In the genomic region with DNA sequence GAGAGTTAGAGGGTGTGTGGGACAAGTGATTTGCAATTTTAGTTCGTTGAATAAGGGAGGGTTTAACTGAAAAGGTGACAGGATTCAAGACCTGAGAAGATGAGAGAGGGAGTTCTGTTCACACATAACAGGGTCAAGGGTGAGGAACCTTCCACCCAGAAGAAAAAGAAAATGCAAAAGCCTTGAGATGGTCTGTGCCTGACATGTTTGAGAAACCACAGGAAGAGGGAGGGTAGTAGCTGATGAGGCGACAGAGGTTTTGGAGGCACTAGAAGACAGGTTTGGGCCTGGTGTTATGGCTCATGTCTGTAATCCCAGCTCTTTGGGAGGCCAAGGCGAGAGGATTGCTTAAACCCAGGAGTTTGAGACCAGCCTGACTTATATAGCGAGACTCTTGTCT, we compare ENCODE assay signal across 8 cellular contexts. TPM values are rescaled to one million over a fixed set of nuclear protein-coding genes. Genes with fewer than 3 reads are reported as not detected.
DNase-seq lines count a peak whose midpoint lies in the region; ATAC-seq, FAIRE-seq and TF ChIP-seq lines count a peak whose summit lies in the region.

No MANE protein-coding gene starts in this region.

- WGBS in psoas muscle, 3 donors, result 89 to 95% (median 91%) methylated on average over 4 of the region's 4 CpGs

- no peak for ATAC-seq in psoas muscle

- peaks cover 0 to 15% (median 13%) of the 10 kb centered on the region in 4 donors for H3K4me1 ChIP-seq in Peyer's patch
- H3K4me1 ChIP-seq in effector memory CD4-positive, alpha-beta T cell (ENCODE audit: control insufficient read depth, insufficient read depth, low read length, poor library complexity, severe bottlenecking), result peaks cover 32% of the 10 kb centered on the region
- peaks cover 12% of the 10 kb centered on the region for H3K4me1 ChIP-seq in psoas muscle

- FAIRE-seq in GM12892 (lab: Jason Lieb, UNC), result peak; percentile 73

- H3K27me3 ChIP-seq in Peyer's patch (no peaks in the 10 kb centered on the region), psoas muscle (ENCODE audit: insufficient read depth in 3 of 3, low read length in 2 of 3) (no peaks in the 10 kb centered on the region)
- H3K27me3 ChIP-seq in effector memory CD4-positive, alpha-beta T cell (replicated peaks; ENCODE audit: control insufficient read depth, insufficient read depth, low read length, poor library complexity, severe bottlenecking), result no peaks in the 10 kb centered on the region

- intact Hi-C loops in psoas muscle (cut with DNase I), result loop anchor here in 1 of 2 donors (5.0 kb wide), 1 partner anchor 52 kb away; a partner anchor contains a TSS

- DNase-seq in GM12892 (ENCODE audit: insufficient read length) (no peak), Peyer's patch (no peak), psoas muscle (no peak), NCI-H1417 (lab: John Stamatoyannopoulos, UW) (no peak), NCI-H2196 (lab: John Stamatoyannopoulos, UW; ENCODE audit: unreplicated experiment) (no peak), SHP77 (lab: John Stamatoyannopoulos, UW) (no peak)
- peak in 2 of 3 donors; percentile 7 to 14 for DNase-seq in effector memory CD4-positive, alpha-beta T cell
- DNase-seq in activated CD4-positive, CD25-positive, alpha-beta regulatory T cell (lab: John Stamatoyannopoulos, UW), result no peak

- no peak for TF ChIP-seq POLR2A in GM12892 (IDR thresholded peaks at IDR 0.05; ENCODE audit: low read depth, low read length)
- TF ChIP-seq POLR2A in Peyer's patch (IDR thresholded peaks at IDR 0.05), result no peak

- H3K36me3 ChIP-seq in Peyer's patch, result no peaks in the 10 kb centered on the region
- no peaks in the 10 kb centered on the region for H3K36me3 ChIP-seq in effector memory CD4-positive, alpha-beta T cell (ENCODE audit: control insufficient read depth, insufficient read depth, low read length)
- no peaks in the 10 kb centered on the region for H3K36me3 ChIP-seq in psoas muscle (ENCODE audit: insufficient read depth in 1 of 2, low read depth in 1 of 2)

- peak overlapping the region in 3 of 4 donors; percentile 54 to 92 (median 83) for H3K4me3 ChIP-seq in Peyer's patch
- H3K4me3 ChIP-seq in effector memory CD4-positive, alpha-beta T cell (ENCODE audit: insufficient read depth, low read depth, low read length, poor library complexity, severe bottlenecking), result peak overlapping the region; percentile 74
- peak overlapping the region; percentile 78 for H3K4me3 ChIP-seq in psoas muscle

- H3K27ac ChIP-seq in Peyer's patch, result peak overlapping the region; percentile 77 to 95 (median 89)
- peak overlapping the region; percentile 60 for H3K27ac ChIP-seq in effector memory CD4-positive, alpha-beta T cell (ENCODE audit: insufficient read depth, low read length, poor library complexity, severe bottlenecking)
- peak overlapping the region; percentile 83 for H3K27ac ChIP-seq in psoas muscle

- TF ChIP-seq CTCF in Peyer's patch (IDR thresholded peaks at IDR 0.05) (no peak), psoas muscle (IDR thresholded peaks at IDR 0.05) (no peak)

- H3K9me3 ChIP-seq in Peyer's patch (no peaks in the 10 kb centered on the region), psoas muscle (no peaks in the 10 kb centered on the region)
- H3K9me3 ChIP-seq in effector memory CD4-positive, alpha-beta T cell (ENCODE audit: control insufficient read depth, low read length), result no peaks in the 10 kb centered on the region

RNA-seq across cellular contexts. Expression of a gene that starts 0.6 kb away (rescaled TPM):
- 14.0 TPM for polyA plus RNA-seq in GM12892 (2012; ENCODE audit: missing spikeins)
- 100 to 1,000 TPM in 1 of 4 donors, 10 to 100 TPM in 3; 29.7 to 138 (median 68.9) TPM for total RNA-seq in Peyer's patch
- total RNA-seq in psoas muscle, result 10 to 100 TPM; 47.6 to 59.4 (median 50.5) TPM
- polyA plus RNA-seq in psoas muscle, result 10 to 100 TPM; 31.3 to 94.8 (median 48.5) TPM

RNA-seq across cellular contexts. Expression of a gene that starts 19.3 kb away (rescaled TPM):
- 39.6 TPM for polyA plus RNA-seq in GM12892 (2012; ENCODE audit: missing spikeins)
- total RNA-seq in Peyer's patch (100 to 1,000 TPM in 3 of 4 donors, 10 to 100 TPM in 1; 59.7 to 184 (median 111) TPM), psoas muscle (100 to 1,000 TPM in 3 of 4 donors, 10 to 100 TPM in 1; 92.7 to 125 (median 113) TPM)
- polyA plus RNA-seq in psoas muscle, result 100 to 1,000 TPM in 1 of 3 donors, 10 to 100 TPM in 2; 59.5 to 163 (median 67.0) TPM

RNA-seq across cellular contexts. Expression of a gene that starts 51.6 kb away (rescaled TPM):
- 10.3 TPM for polyA plus RNA-seq in GM12892 (2012; ENCODE audit: missing spikeins)
- total RNA-seq in Peyer's patch (10 to 100 TPM; 21.0 to 34.7 (median 25.8) TPM), psoas muscle (100 to 1,000 TPM in 2 of 4 donors, 10 to 100 TPM in 2; 66.2 to 126 (median 100) TPM)
- polyA plus RNA-seq in psoas muscle, result 10 to 100 TPM; 24.3 to 92.5 (median 33.6) TPM

Comparison
In these comparisons a context has a peak if more than half of its experiments do, and no peak if none do; other contexts are left out.
1. DNase-seq: peak in effector memory CD4-positive, alpha-beta T cell (2 of 3); none in GM12892 (single experiment), Peyer's patch (0 of 3), psoas muscle (0 of 2), NCI-H1417 (0 of 3), NCI-H2196 (single experiment), SHP77 (0 of 2) and activated CD4-positive, CD25-positive, alpha-beta regulatory T cell (0 of 4).
2. Peak in every context shown above with its lines, with median percentiles within 50 percentile points of each other: H3K27ac ChIP-seq and H3K4me3 ChIP-seq.